1 cellular context compared by ENCODE assay signal in genomic region chr19:33465371-33465770, GRCh38.
TF ChIP-seq lines count a peak whose summit lies in the region.

No MANE protein-coding gene starts in this region.

TF ChIP-seq in HepG2, 621 proteins besides CTCF, POLR2A, EP300 and RAD21 (continued from another document):
- TF ChIP-seq PHF5A (CRISPR knock-in tag; IDR thresholded peaks at IDR 0.05; ENCODE audit: low read depth, unreplicated experiment) (no peak), SOX5 (CRISPR knock-in tag; IDR thresholded peaks at IDR 0.05; ENCODE audit: borderline replicate concordance) (no peak), RFX1 (IDR thresholded peaks at IDR 0.05) (no peak), ADNP (CRISPR knock-in tag; IDR thresholded peaks at IDR 0.05) (no peak), NFE2L1 (CRISPR knock-in tag; IDR thresholded peaks at IDR 0.05; ENCODE audit: borderline replicate concordance) (no peak), DMTF1 (CRISPR knock-in tag; IDR thresholded peaks at IDR 0.05) (no peak), AHDC1 (CRISPR knock-in tag; IDR thresholded peaks at IDR 0.05; ENCODE audit: borderline replicate concordance) (no peak), ZNF101 (CRISPR knock-in tag; IDR thresholded peaks at IDR 0.05; ENCODE audit: borderline replicate concordance, low read depth) (no peak), ZNF460 (CRISPR knock-in tag; IDR thresholded peaks at IDR 0.05; ENCODE audit: borderline replicate concordance) (no peak), RCOR2 (CRISPR knock-in tag; IDR thresholded peaks at IDR 0.05) (no peak), STAG1 (CRISPR knock-in tag; IDR thresholded peaks at IDR 0.05) (no peak)
- TF ChIP-seq, protein P1, sequence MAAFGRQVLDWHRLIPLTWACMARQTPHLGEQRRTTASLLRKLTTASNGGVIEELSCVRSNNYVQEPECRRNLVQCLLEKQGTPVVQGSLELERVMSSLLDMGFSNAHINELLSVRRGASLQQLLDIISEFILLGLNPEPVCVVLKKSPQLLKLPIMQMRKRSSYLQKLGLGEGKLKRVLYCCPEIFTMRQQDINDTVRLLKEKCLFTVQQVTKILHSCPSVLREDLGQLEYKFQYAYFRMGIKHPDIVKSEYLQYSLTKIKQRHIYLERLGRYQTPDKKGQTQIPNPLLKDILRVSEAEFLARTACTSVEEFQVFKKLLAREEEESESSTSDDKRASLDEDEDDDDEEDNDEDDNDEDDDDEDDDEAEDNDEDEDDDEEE (CRISPR knock-in tag; IDR thresholded peaks at IDR 0.05), result no peak
- TF ChIP-seq, protein P2, sequence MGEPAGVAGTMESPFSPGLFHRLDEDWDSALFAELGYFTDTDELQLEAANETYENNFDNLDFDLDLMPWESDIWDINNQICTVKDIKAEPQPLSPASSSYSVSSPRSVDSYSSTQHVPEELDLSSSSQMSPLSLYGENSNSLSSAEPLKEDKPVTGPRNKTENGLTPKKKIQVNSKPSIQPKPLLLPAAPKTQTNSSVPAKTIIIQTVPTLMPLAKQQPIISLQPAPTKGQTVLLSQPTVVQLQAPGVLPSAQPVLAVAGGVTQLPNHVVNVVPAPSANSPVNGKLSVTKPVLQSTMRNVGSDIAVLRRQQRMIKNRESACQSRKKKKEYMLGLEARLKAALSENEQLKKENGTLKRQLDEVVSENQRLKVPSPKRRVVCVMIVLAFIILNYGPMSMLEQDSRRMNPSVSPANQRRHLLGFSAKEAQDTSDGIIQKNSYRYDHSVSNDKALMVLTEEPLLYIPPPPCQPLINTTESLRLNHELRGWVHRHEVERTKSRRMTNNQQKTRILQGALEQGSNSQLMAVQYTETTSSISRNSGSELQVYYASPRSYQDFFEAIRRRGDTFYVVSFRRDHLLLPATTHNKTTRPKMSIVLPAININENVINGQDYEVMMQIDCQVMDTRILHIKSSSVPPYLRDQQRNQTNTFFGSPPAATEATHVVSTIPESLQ (CRISPR knock-in tag; conservative IDR thresholded peaks at IDR 0.05), result no peak
